In genomic region chr10:31188792-31189406, GRCh38 we compare ENCODE assay signal across 16 cellular contexts.
DNase-seq lines count a peak whose midpoint lies in the region; ATAC-seq and TF ChIP-seq lines count a peak whose summit lies in the region.
"Had no signal": no experiment of that assay in that cellular context is flagged by ENCODE, and none has a peak within 500 bp of the region (broad histone marks: within the 10 kb centered on the region; RNA-seq: fewer than 3 reads in every experiment).

No MANE protein-coding gene starts in this region.

- no peak for ATAC-seq in GM19395 (IDR thresholded peaks at IDR 0.05; ENCODE audit: unreplicated experiment)
- ATAC-seq: A549 had no signal

- TF ChIP-seq CTCF in AG10803 (conservative IDR thresholded peaks at IDR 0.05; ENCODE audit: low read length) (no peak), astrocyte of the spinal cord (IDR thresholded peaks at IDR 0.05; ENCODE audit: low read depth, low read length) (no peak), foreskin fibroblast (IDR thresholded peaks at IDR 0.05; ENCODE audit: low read depth, low read length) (no peak)

- in situ Hi-C loops in astrocyte of the spinal cord (cut with HindIII; ENCODE audit: low sequenced_read_pairs): no loop called here

- DNase-seq in AG10803 (ENCODE audit: low read depth): peak; percentile 9
- peak; percentile 19 for DNase-seq in HCEC 1CT
- peak; percentile 30 for DNase-seq in astrocyte of the spinal cord (ENCODE audit: low read depth, low spot score)
- DNase-seq in foreskin fibroblast: peak; percentile 38 to 64
- no peak for DNase-seq in dermis blood vessel endothelial cell
- DNase-seq in activated gamma-delta T cell (lab: John Stamatoyannopoulos, UW): no peak
- DNase-seq in hypothalamus (lab: John Stamatoyannopoulos, UW): no peak
- DNase-seq: CD4-positive, CD25-positive, alpha-beta regulatory T cell; H7; NCI-H1436 treated with DMSO at 0.1 percent for 48 hours; NCI-H2081 treated with DMSO at 0.1 percent for 48 hours; NCI-H226; NCI-H526; RPMI8226 had no signal

- H3K4me3 ChIP-seq in AG10803 (ENCODE audit: low read length) (no peak overlapping the region), astrocyte of the spinal cord (ENCODE audit: low read depth, low read length) (no peak overlapping the region), foreskin fibroblast (ENCODE audit: low read depth in 1 of 2, low read length in 2 of 2) (no peak overlapping the region)
- H3K4me3 ChIP-seq: A549 had no signal

Comparison
In these comparisons a context has a peak if more than half of its experiments do, and no peak if none do; other contexts are left out.
1. DNase-seq: peak in AG10803 (single experiment), HCEC 1CT (single experiment), astrocyte of the spinal cord (single experiment) and foreskin fibroblast (2 of 2); none in dermis blood vessel endothelial cell (single experiment), activated gamma-delta T cell (single experiment) and hypothalamus (0 of 51).